Comparison of ENCODE assay signal across 8 cellular contexts in the genomic region with DNA sequence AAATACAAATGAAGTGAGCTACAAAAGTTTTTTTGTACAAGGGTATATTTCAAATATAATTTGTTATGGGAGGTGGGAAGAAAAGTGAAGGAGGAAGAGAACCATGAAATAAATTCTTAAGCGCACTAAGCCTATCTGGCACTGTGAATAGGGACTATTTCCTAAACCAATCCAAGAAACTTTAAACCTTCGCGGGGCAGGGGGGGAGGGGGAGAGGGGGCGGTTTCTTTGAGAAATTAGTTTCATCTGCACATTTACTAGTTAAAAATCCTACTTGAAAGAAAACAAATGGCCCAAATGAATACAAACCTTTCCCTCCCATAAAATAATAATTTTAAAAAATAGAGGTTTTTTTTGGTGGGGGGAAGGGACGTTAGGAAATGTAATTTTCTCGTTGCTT. TPM values are rescaled to one million over a fixed set of nuclear protein-coding genes. Genes with fewer than 3 reads are reported as not detected.
DNase-seq lines count a peak whose midpoint lies in the region; ATAC-seq and TF ChIP-seq lines count a peak whose summit lies in the region.

No MANE protein-coding gene starts in this region.

- H3K9me3 ChIP-seq in SU-DHL-6 (ENCODE audit: insufficient read depth, low read length) = no peaks in the 10 kb centered on the region

- H3K27ac ChIP-seq in SU-DHL-6 (ENCODE audit: low read depth, low read length) = peak overlapping the region; percentile 54

- no peaks in the 10 kb centered on the region for H4K20me1 ChIP-seq in SU-DHL-6 (ENCODE audit: low read depth, low read length)

- H3K4me2 ChIP-seq in SU-DHL-6 (ENCODE audit: low read depth, low read length, poor library complexity, severe bottlenecking) = peak overlapping the region; percentile 96

- H3K27me3 ChIP-seq in SU-DHL-6 (ENCODE audit: low read length) = no peaks in the 10 kb centered on the region

- H3K9me2 ChIP-seq in SU-DHL-6 (replicated peaks; ENCODE audit: insufficient read depth, low read length) = no peaks in the 10 kb centered on the region

- H3K36me3 ChIP-seq in SU-DHL-6 (ENCODE audit: low read length) = peaks cover 24% of the 10 kb centered on the region

- H3K79me2 ChIP-seq in SU-DHL-6 (ENCODE audit: insufficient read depth, low read length) = peaks cover 8% of the 10 kb centered on the region

- H3K9ac ChIP-seq in SU-DHL-6 (ENCODE audit: low read length) = peak overlapping the region; percentile 64

- DNase-seq in SIG-M5 treated with dmso at 0.1 percent for 504 hours (lab: John Stamatoyannopoulos, UW; ENCODE audit: unreplicated experiment) (peak; percentile 36), SIG-M5 (lab: John Stamatoyannopoulos, UW) (no peak), fibroblast of the aortic adventitia (ENCODE audit: low read depth) (peak; percentile 4), retinal pigment epithelial cell (ENCODE audit: low read depth) (no peak)

- TF ChIP-seq CTCF in SU-DHL-6 (IDR thresholded peaks at IDR 0.05; ENCODE audit: insufficient read depth, low read length, poor library complexity, severe bottlenecking) (no peak), fibroblast of the aortic adventitia (IDR thresholded peaks at IDR 0.05; ENCODE audit: insufficient read depth, low read length) (no peak), retinal pigment epithelial cell (conservative IDR thresholded peaks at IDR 0.05; ENCODE audit: low read depth, low read length) (no peak)

- peak overlapping the region; percentile 87 for H2AFZ ChIP-seq in SU-DHL-6 (ENCODE audit: low read depth, low read length, severe bottlenecking)

- peaks cover 34% of the 10 kb centered on the region for H3F3A ChIP-seq in SU-DHL-6 (ENCODE audit: insufficient read depth)

- H3K4me3 ChIP-seq in SU-DHL-6 (ENCODE audit: insufficient read depth, low read length, poor library complexity, severe bottlenecking) = peak overlapping the region; percentile 99
- H3K4me3 ChIP-seq in fibroblast of the aortic adventitia (ENCODE audit: low read depth, low read length) = peak overlapping the region; percentile 76
- peak overlapping the region; percentile 98 for H3K4me3 ChIP-seq in retinal pigment epithelial cell (ENCODE audit: low read length)

- no peak for ATAC-seq in GM21619 (IDR thresholded peaks at IDR 0.05; ENCODE audit: unreplicated experiment)
- no peak for ATAC-seq in HG03469 (IDR thresholded peaks at IDR 0.05; ENCODE audit: unreplicated experiment)
- ATAC-seq in GM21528 (IDR thresholded peaks at IDR 0.05; ENCODE audit: low FRiP score, unreplicated experiment) = no peak

RNA-seq across cellular contexts. Expression of gene GOLPH3L, which starts 0.4 kb away (rescaled TPM):
- total RNA-seq in fibroblast of the aortic adventitia (ENCODE audit: low replicate concordance) = 12.8 and 30.1 TPM in 2 replicates

RNA-seq across cellular contexts. Expression of gene HORMAD1, which starts 24.1 kb away (rescaled TPM):
- not detected in 2 replicates for total RNA-seq in fibroblast of the aortic adventitia (ENCODE audit: low replicate concordance)

Comparison
In these comparisons a context has a peak if more than half of its experiments do, and no peak if none do; other contexts are left out.
1. DNase-seq: peak in SIG-M5 treated with dmso at 0.1 percent for 504 hours (single experiment) and fibroblast of the aortic adventitia (single experiment); none in SIG-M5 (single experiment) and retinal pigment epithelial cell (single experiment).
2. Peak in every context shown above with its lines, with median percentiles within 50 percentile points of each other: H3K4me3 ChIP-seq.